In genomic region chr12:67202344-67203012, GRCh38 we compare ENCODE assay signal across 13 cellular contexts.
DNase-seq lines count a peak whose midpoint lies in the region; ATAC-seq and TF ChIP-seq lines count a peak whose summit lies in the region.
"Had no signal": no experiment of that assay in that cellular context is flagged by ENCODE, and none has a peak within 500 bp of the region (broad histone marks: within the 10 kb centered on the region; RNA-seq: fewer than 3 reads in every experiment).

No MANE protein-coding gene starts in this region.

- peak; percentile 75 for ATAC-seq in GM18873 (IDR thresholded peaks at IDR 0.05; ENCODE audit: low FRiP score, unreplicated experiment)
- ATAC-seq in GM21515 (IDR thresholded peaks at IDR 0.05; ENCODE audit: unreplicated experiment): peak; percentile 97
- ATAC-seq in HG03039 (IDR thresholded peaks at IDR 0.05; ENCODE audit: unreplicated experiment): peak; percentile 71
- no peak for ATAC-seq in GM18505 (IDR thresholded peaks at IDR 0.05; ENCODE audit: unreplicated experiment)
- no peak for ATAC-seq in HG02938 (IDR thresholded peaks at IDR 0.05; ENCODE audit: unreplicated experiment)
- ATAC-seq: SK-N-SH treated with all-trans-retinoic acid at 6 μM for 48 hours had no signal

- peak; percentile 42 for DNase-seq in NCI-H69 (lab: John Stamatoyannopoulos, UW)
- DNase-seq in ureter (ENCODE audit: low spot score): no peak
- no peak for DNase-seq in DMS79 (lab: John Stamatoyannopoulos, UW)
- DNase-seq: activated naive CD8-positive, alpha-beta T cell treated with anti-CD3 and anti-CD28 coated beads, Interleukin-2, amount 10 ng/mL, durations not matched to agents 7 days and 5 days; CD4-positive, alpha-beta memory T cell; glutamatergic neuron; spleen had no signal

- no peak for TF ChIP-seq POLR2A in GM18505 (IDR thresholded peaks at IDR 0.05; ENCODE audit: borderline replicate concordance, extremely low read depth, insufficient read depth, insufficient read length)

Comparison
In these comparisons a context has a peak if more than half of its experiments do, and no peak if none do; other contexts are left out.
1. ATAC-seq: peak in GM18873 (single experiment), GM21515 (single experiment) and HG03039 (single experiment); none in GM18505 (single experiment) and HG02938 (single experiment).